In genomic region chr22:42342426-42343135, GRCh38 we compare ENCODE assay signal across 10 cellular contexts.
DNase-seq lines count a peak whose midpoint lies in the region; FAIRE-seq and TF ChIP-seq lines count a peak whose summit lies in the region.
"Had no signal": no experiment of that assay in that cellular context is flagged by ENCODE, and none has a peak within 500 bp of the region (broad histone marks: within the 10 kb centered on the region; RNA-seq: fewer than 3 reads in every experiment).

No MANE protein-coding gene starts in this region.

- no peak overlapping the region for H3K23ac ChIP-seq in H1 (ENCODE audit: insufficient read length)

- no peak for TF ChIP-seq EP300 in H1 (IDR thresholded peaks at IDR 0.05; ENCODE audit: borderline replicate concordance in 1 of 2, low read depth in 2 of 2, low read length in 2 of 2)

- H3K79me2 ChIP-seq in H1 (ENCODE audit: control insufficient read depth in 1 of 2, insufficient read depth in 2 of 2, low read length in 2 of 2): peaks cover 0 to 9% of the 10 kb centered on the region in 2 experiments; a peak in 1 of 4 replicates

- CTCF ChIA-PET in CD8-positive, alpha-beta memory T cell (lab: Charles Lee): no interaction called here
- CTCF ChIA-PET in H1 (lab: Charles Lee; ENCODE audit: partially characterized antibody): interaction anchor here (0.6 to 3.3 kb wide), 4 partner anchors 58 to 111 kb away, joined by 3 to 20 read pairs (median 4); no protein-coding TSS in a partner anchor

- H3K36me3 ChIP-seq in CD8-positive, alpha-beta memory T cell (ENCODE audit: insufficient read depth, low read length): no peaks in the 10 kb centered on the region
- H3K36me3 ChIP-seq in MG63: no peaks in the 10 kb centered on the region
- H3K36me3 ChIP-seq in H1 (ENCODE audit: control insufficient read depth in 2 of 4, insufficient read depth in 4 of 4, low read length in 3 of 4): no peaks in the 10 kb centered on the region
- no peaks in the 10 kb centered on the region for H3K36me3 ChIP-seq in prostate gland

- peaks cover 5% of the 10 kb centered on the region; the same call in 1 of the 2 replicates for H3K23me2 ChIP-seq in H1 (ENCODE audit: low read depth, low read length)

- no peak overlapping the region for H2AFZ ChIP-seq in H1 (ENCODE audit: low read length)

- H2BK20ac ChIP-seq in H1 (ENCODE audit: low read length): no peak overlapping the region

- H4K20me1 ChIP-seq in H1 (replicated peaks in 1 of 2; ENCODE audit: control insufficient read depth in 1 of 2, insufficient read depth in 2 of 2, low read length in 2 of 2): peaks cover 1 to 2% of the 10 kb centered on the region in 2 experiments

- no peak overlapping the region for H2BK5ac ChIP-seq in H1 (ENCODE audit: low read depth, low read length)

- peak overlapping the region; percentile 68 to 91 (median 73) for H3K4me3 Mint-ChIP-seq in CD8-positive, alpha-beta memory T cell

- WGBS in H1 (ENCODE audit: extremely low coverage in 1 of 2, insufficient coverage in 1 of 2, insufficient read length in 1 of 2, insufficient replicate concordance in 2 of 2, low coverage in 1 of 2, low lambda C conversion rate in 2 of 2, missing lambda C conversion rate in 1 of 2), 2 experiments: 80% methylated on average over 11 of the region's 11 CpGs; no CpG with 5 or more reads in 1 of the 2 experiments
- WGBS in prostate gland: 89% methylated on average over 11 of the region's 11 CpGs

- intact Hi-C loops in prostate gland (cut with DNase I): loop anchor here (5.0 kb wide), 1 partner anchor 70 kb away; the partner anchor contains the start of gene TCF20

- H3K9ac ChIP-seq in H1 (replicated peaks in 1 of 4; ENCODE audit: extremely low read depth in 1 of 4, low read depth in 3 of 4, low read length in 3 of 4): no peak overlapping the region

- H3K18ac ChIP-seq in H1 (ENCODE audit: extremely low read depth, low read length): no peak overlapping the region

- 0 out of 2 replicates have a peak overlapping the region, but pooled peaks have one; percentile 61 for H2BK15ac ChIP-seq in H1 (ENCODE audit: low read length)

- H3K4me1 ChIP-seq in CD8-positive, alpha-beta memory T cell (ENCODE audit: insufficient read depth, low read length): no peaks in the 10 kb centered on the region
- H3K4me1 ChIP-seq in H1 (replicated peaks in 1 of 4; ENCODE audit: control insufficient read depth in 3 of 4, insufficient read depth in 4 of 4, low read length in 3 of 4): peaks cover 0 to 28% (median 17%) of the 10 kb centered on the region in 4 experiments; a peak in 6 of 7 replicates
- H3K4me1 ChIP-seq in prostate gland (replicated peaks): no peaks in the 10 kb centered on the region

- H3K9me3 Mint-ChIP-seq in CD8-positive, alpha-beta memory T cell: no peaks in the 10 kb centered on the region

- peaks cover 5 to 6% (median 5%) of the 10 kb centered on the region in 3 donors for H3K4me1 Mint-ChIP-seq in CD8-positive, alpha-beta memory T cell

- POLR2A ChIA-PET in CD8-positive, alpha-beta memory T cell (lab: Charles Lee): no interaction called here
- POLR2A ChIA-PET in H1 (lab: Charles Lee; ENCODE audit: partially characterized antibody): interaction anchor here (0.8 to 1.9 kb wide), 4 partner anchors 22 to 89 kb away, joined by 3 to 7 read pairs (median 4); partner anchors contain the start of gene NFAM1

- H3K56ac ChIP-seq in H1 (replicated peaks; ENCODE audit: insufficient read length, low read depth, low read length): no peak overlapping the region

- no peak overlapping the region for H4K5ac ChIP-seq in H1 (ENCODE audit: insufficient read length, low read depth, low read length)

- no peak overlapping the region for H2BK120ac ChIP-seq in H1 (replicated peaks; ENCODE audit: low read depth, low read length)

- H3K27ac ChIP-seq in CD8-positive, alpha-beta memory T cell (ENCODE audit: low read depth, low read length): no peak overlapping the region
- no peak overlapping the region for H3K27ac ChIP-seq in H1 (ENCODE audit: low read depth, low read length)
- no peak overlapping the region for H3K27ac ChIP-seq in prostate gland

- TF ChIP-seq POLR2A in H1 (IDR thresholded peaks at IDR 0.05; ENCODE audit: control extremely low read depth in 1 of 2, low read depth in 2 of 2, low read length in 2 of 2) (no peak), prostate gland (IDR thresholded peaks at IDR 0.05) (no peak)

- H4K8ac ChIP-seq in H1 (ENCODE audit: extremely low read depth, insufficient read depth, low read length): no peak overlapping the region

- no peak overlapping the region for H3K14ac ChIP-seq in H1 (ENCODE audit: insufficient read length)

- no peak overlapping the region; the same call in 1 of the 2 replicates for H2AK5ac ChIP-seq in H1 (ENCODE audit: low read depth, low read length)

- H2BK12ac ChIP-seq in H1 (ENCODE audit: low read depth, low read length): peak overlapping the region; percentile 39; the same call in 1 of the 2 replicates

- H3K4me3 ChIP-seq in CD8-positive, alpha-beta memory T cell (ENCODE audit: low read length): no peak overlapping the region
- H3K4me3 ChIP-seq in MG63 (peak overlapping the region; percentile 42), H1 (ENCODE audit: extremely low read depth in 1 of 4, insufficient read depth in 2 of 4, low read depth in 3 of 4, low read length in 4 of 4) (peak overlapping the region; percentile 35 to 49 (median 44); a peak in 7 of 8 replicates), prostate gland (peak overlapping the region; percentile 39 to 43)

- H3K27ac Mint-ChIP-seq in CD8-positive, alpha-beta memory T cell: peak overlapping the region in 1 of 8 donors; percentile 22

- no peak for FAIRE-seq in H1 (lab: Jason Lieb, UNC)
- FAIRE-seq: endothelial cell of umbilical vein, urothelium cell line had no signal

- TF ChIP-seq RAD21 in H1 (IDR thresholded peaks at IDR 0.05 in 1 of 2, conservative IDR thresholded peaks at IDR 0.05 in 1 of 2; ENCODE audit: low read depth in 2 of 2, low read length in 2 of 2): no peak

- no peak overlapping the region for H3K4ac ChIP-seq in H1 (replicated peaks; ENCODE audit: insufficient read length, low read depth, low read length)

- no peak for DNase-seq in CD8-positive, alpha-beta memory T cell
- no peak for DNase-seq in MG63
- DNase-seq in H1 (ENCODE audit: low read depth in 1 of 2, low spot score in 2 of 2): no peak
- DNase-seq in prostate gland (ENCODE audit: low spot score): no peak
- DNase-seq in NCI-H510A treated with DMSO at 0.1 percent for 48 hours (lab: John Stamatoyannopoulos, UW): no peak
- no peak for DNase-seq in activated gamma-delta T cell (lab: John Stamatoyannopoulos, UW)
- DNase-seq in stimulated activated naive CD4-positive, alpha-beta T cell (lab: John Stamatoyannopoulos, UW): no peak
- DNase-seq in GM19238 (ENCODE audit: insufficient read length, low spot score): no peak

- H3K36me3 Mint-ChIP-seq in CD8-positive, alpha-beta memory T cell: no peaks in the 10 kb centered on the region

- no peaks in the 10 kb centered on the region for H3K27me3 ChIP-seq in CD8-positive, alpha-beta memory T cell (ENCODE audit: insufficient read depth, low read length, poor library complexity, severe bottlenecking)
- H3K27me3 ChIP-seq in MG63 (no peaks in the 10 kb centered on the region), H1 (replicated peaks in 1 of 4; ENCODE audit: control insufficient read depth in 3 of 4, extremely low read depth in 1 of 4, insufficient read depth in 3 of 4, low read length in 3 of 4) (peaks cover 0 to 29% (median 18%) of the 10 kb centered on the region in 4 experiments; a peak in 5 of 7 replicates), prostate gland (replicated peaks; ENCODE audit: insufficient read depth) (no peaks in the 10 kb centered on the region)

- H3K27me3 Mint-ChIP-seq in CD8-positive, alpha-beta memory T cell: peaks cover 2 to 7% of the 10 kb centered on the region in 2 donors

- H4K91ac ChIP-seq in H1 (replicated peaks; ENCODE audit: insufficient read length, low read length): no peak overlapping the region

- H3K79me1 ChIP-seq in H1 (ENCODE audit: low read depth, low read length): peaks cover 3% of the 10 kb centered on the region; the same call in 1 of the 2 replicates

- no peak for TF ChIP-seq CTCF in H1 (IDR thresholded peaks at IDR 0.05; ENCODE audit: control extremely low read depth in 1 of 3, insufficient read depth in 1 of 3, low read depth in 1 of 3, low read length in 3 of 3)
- TF ChIP-seq CTCF in prostate gland (IDR thresholded peaks at IDR 0.05): no peak

- no peaks in the 10 kb centered on the region for H3K9me3 ChIP-seq in CD8-positive, alpha-beta memory T cell (ENCODE audit: low read length)
- H3K9me3 ChIP-seq in MG63: no peaks in the 10 kb centered on the region
- H3K9me3 ChIP-seq in H1 (ENCODE audit: insufficient read depth in 2 of 2, low read depth in 1 of 2, low read length in 1 of 2): no peaks in the 10 kb centered on the region
- H3K9me3 ChIP-seq in prostate gland: no peaks in the 10 kb centered on the region

- H3K4me2 ChIP-seq in H1 (ENCODE audit: insufficient read depth in 1 of 2, low read depth in 2 of 2, low read length in 2 of 2): peak overlapping the region; percentile 38 to 63

TF ChIP-seq in H1, 55 proteins besides CTCF, POLR2A, EP300 and RAD21:
- TF ChIP-seq SAP30 (IDR thresholded peaks at IDR 0.05; ENCODE audit: insufficient read depth, insufficient replicate concordance, low read length): no peak
- no peak for TF ChIP-seq RNF2 (IDR thresholded peaks at IDR 0.05; ENCODE audit: borderline replicate concordance, low read depth, low read length, missing control alignments, poor library complexity, severe bottlenecking)
- TF ChIP-seq SIRT6 (IDR thresholded peaks at IDR 0.05; ENCODE audit: low read length): no peak
- no peak for TF ChIP-seq CHD1 (IDR thresholded peaks at IDR 0.05; ENCODE audit: low read depth, low read length)
TF ChIP-seq in H1: peak in this region for 0.
